In genomic region chr11:113574586-113574985, GRCh38 we compare ENCODE assay signal across 21 cellular contexts.
DNase-seq lines count a peak whose midpoint lies in the region; ATAC-seq and TF ChIP-seq lines count a peak whose summit lies in the region.
"Had no signal": no experiment of that assay in that cellular context is flagged by ENCODE, and none has a peak within 500 bp of the region (broad histone marks: within the 10 kb centered on the region; RNA-seq: fewer than 3 reads in every experiment).

No MANE protein-coding gene starts in this region.

- no peaks in the 10 kb centered on the region for H3K79me2 ChIP-seq in neural progenitor cell (ENCODE audit: low read depth)

- H3K36me3 Mint-ChIP-seq in neural progenitor cell = no peaks in the 10 kb centered on the region
- H3K36me3 Mint-ChIP-seq: CD14-positive monocyte had no signal

- peaks cover 42% of the 10 kb centered on the region for H3K4me1 Mint-ChIP-seq in neural progenitor cell
- H3K4me1 Mint-ChIP-seq: CD14-positive monocyte had no signal

- H4K20me1 ChIP-seq in neural progenitor cell (ENCODE audit: low read depth) = no peaks in the 10 kb centered on the region

- peaks cover 7% of the 10 kb centered on the region for H3K27me3 Mint-ChIP-seq in neural progenitor cell (ENCODE audit: insufficient read depth, low read depth)

- H3K4me2 ChIP-seq in neural progenitor cell = peak overlapping the region; percentile 28

- H3K4me3 Mint-ChIP-seq in neural progenitor cell = no peak overlapping the region
- H3K4me3 Mint-ChIP-seq: CD14-positive monocyte, T-helper 17 cell had no signal

- H3K27ac Mint-ChIP-seq in neural progenitor cell = no peak overlapping the region
- H3K27ac Mint-ChIP-seq: CD14-positive monocyte, T-helper 17 cell had no signal

- H3K36me3 ChIP-seq in SJCRH30 (no peaks in the 10 kb centered on the region), neural progenitor cell (no peaks in the 10 kb centered on the region)
- H3K36me3 ChIP-seq: SJSA1 had no signal

- H3K27me3 ChIP-seq in SJCRH30 = no peaks in the 10 kb centered on the region
- H3K27me3 ChIP-seq in neural progenitor cell = no peaks in the 10 kb centered on the region
- H3K27me3 ChIP-seq: SJSA1 had no signal

- peak overlapping the region; percentile 15; the same call in 1 of the 2 replicates for H3K27ac ChIP-seq in SJCRH30
- H3K27ac ChIP-seq in neural progenitor cell = no peak overlapping the region
- H3K27ac ChIP-seq: HL-60, SJSA1 had no signal

- H3K9me3 Mint-ChIP-seq in neural progenitor cell = no peaks in the 10 kb centered on the region

- TF ChIP-seq CTCF in HFF-Myc (IDR thresholded peaks at IDR 0.05; ENCODE audit: low read depth, low read length, missing control alignments) (no peak), neural progenitor cell (IDR thresholded peaks at IDR 0.05) (no peak)

- H3K4me3 ChIP-seq in HFF-Myc (replicated peaks; ENCODE audit: low read depth, low read length) (no peak overlapping the region), SJCRH30 (no peak overlapping the region), neural progenitor cell (no peak overlapping the region)
- H3K4me3 ChIP-seq: SJSA1 had no signal

- H3K9ac ChIP-seq in neural progenitor cell = no peak overlapping the region

- no peak for ATAC-seq in HG02970 (IDR thresholded peaks at IDR 0.05; ENCODE audit: low FRiP score, unreplicated experiment)
- ATAC-seq: HepG2, Panc1, T-helper 17 cell had no signal

- H3K9me3 ChIP-seq in SJCRH30 (replicated peaks) (no peaks in the 10 kb centered on the region), neural progenitor cell (ENCODE audit: low read depth) (no peaks in the 10 kb centered on the region)
- H3K9me3 ChIP-seq: SJSA1 had no signal

- peaks cover 7% of the 10 kb centered on the region for H3K4me1 ChIP-seq in SJCRH30
- peaks cover 68% of the 10 kb centered on the region for H3K4me1 ChIP-seq in neural progenitor cell

- peaks cover 19% of the 10 kb centered on the region for H3F3A ChIP-seq in neural progenitor cell (ENCODE audit: low read depth)

- peak; percentile 48 for DNase-seq in NCI-H748 (lab: John Stamatoyannopoulos, UW; ENCODE audit: unreplicated experiment)
- DNase-seq in NCI-H748 treated with DMSO at 0.1 percent for 48 hours (lab: John Stamatoyannopoulos, UW) = no peak
- peak; percentile 20 for DNase-seq in HFF-Myc (ENCODE audit: extremely low read depth, low read depth)
- peak; percentile 13 to 34 for DNase-seq in SJCRH30
- no peak for DNase-seq in neural progenitor cell (ENCODE audit: low spot score)
- no peak for DNase-seq in activated CD4-positive, alpha-beta T cell treated with anti-CD3 and anti-CD28 coated beads for 1 hour
- DNase-seq in cerebellar cortex (ENCODE audit: low spot score) = no peak
- DNase-seq: 8988T, H7, KG1, NCI-H1694, NCI-H2171 treated with DMSO at 0.1 percent for 48 hours, NCI-H524 treated with DMSO at 0.1 percent for 48 hours, SW 1271, T-helper 17 cell had no signal

- H2AFZ ChIP-seq in neural progenitor cell (replicated peaks) = no peak overlapping the region

Comparison
In these comparisons a context has a peak if more than half of its experiments do, and no peak if none do; other contexts are left out.
1. DNase-seq: peak in NCI-H748 (single experiment), HFF-Myc (single experiment) and SJCRH30 (2 of 2); none in NCI-H748 treated with DMSO at 0.1 percent for 48 hours (single experiment), neural progenitor cell (single experiment), activated CD4-positive, alpha-beta T cell treated with anti-CD3 and anti-CD28 coated beads for 1 hour (single experiment) and cerebellar cortex (single experiment).